ENCODE assay signal across 23 cellular contexts in genomic region chr3:60024400-60024799, GRCh38.
"Had no signal": no experiment of that assay in that cellular context is flagged by ENCODE, and none has a peak within 500 bp of the region (broad histone marks: within the 10 kb centered on the region; RNA-seq: fewer than 3 reads in every experiment).

No MANE protein-coding gene starts in this region.

- H3K36me3 ChIP-seq: heart left ventricle, neutrophil, pancreas, right lobe of liver, stomach, thyroid gland, vagina had no signal

- H3K4me1 ChIP-seq: right lobe of liver, thyroid gland had no signal

- H3K9me3 ChIP-seq: heart left ventricle, neutrophil, pancreas, right lobe of liver, stomach, thyroid gland, vagina had no signal

- ATAC-seq: effector memory CD8-positive, alpha-beta T cell; heart left ventricle; left lobe of liver; natural killer cell treated with Interleukin-12 subunit alpha and Interleukin-12 subunit beta and Interleukin-15 and Interleukin-18, amount 100 ng/mL, for 72 hours; pancreas; right lobe of liver had no signal

- DNase-seq: cortex of kidney; effector memory CD8-positive, alpha-beta T cell; erythroblast; heart left ventricle; kidney; pancreas; retina; right lobe of liver; small intestine; stimulated activated CD4-positive, alpha-beta T cell treated with anti-CD3 and anti-CD28 coated beads, Interleukin-15, amount 100 ng/mL, for 24 hours; stimulated activated CD4-positive, alpha-beta T cell treated with anti-CD3 and anti-CD28 coated beads, Interleukin-4, amount 100 ng/mL, for 1 hour; stimulated activated CD8-positive, alpha-beta memory T cell treated with anti-CD3 and anti-CD28 coated beads, Interleukin-4, amount 100 ng/mL, for 48 hours; stimulated activated naive CD4-positive, alpha-beta T cell; stomach; thyroid gland had no signal

- H3K4me2 ChIP-seq: hepatocyte had no signal

- H3K4me3 Mint-ChIP-seq: effector memory CD8-positive, alpha-beta T cell; memory B cell; natural killer cell treated with Interleukin-12 subunit alpha and Interleukin-12 subunit beta and Interleukin-15 and Interleukin-18, amount 100 ng/mL, for 72 hours; neural crest cell had no signal

- H2AFZ ChIP-seq: hepatocyte had no signal

- H3K4me3 ChIP-seq: heart left ventricle, hepatocyte, lung, pancreas, right lobe of liver, stomach, thyroid gland, vagina had no signal

- H3K27ac Mint-ChIP-seq: memory B cell; natural killer cell treated with Interleukin-12 subunit alpha and Interleukin-12 subunit beta and Interleukin-15 and Interleukin-18, amount 100 ng/mL, for 72 hours had no signal

- H3K79me2 ChIP-seq: hepatocyte had no signal

- H3K9me3 Mint-ChIP-seq: effector memory CD8-positive, alpha-beta T cell; memory B cell; natural killer cell treated with Interleukin-12 subunit alpha and Interleukin-12 subunit beta and Interleukin-15 and Interleukin-18, amount 100 ng/mL, for 72 hours; neural crest cell had no signal

- H3K27me3 ChIP-seq: heart left ventricle, hepatocyte, neutrophil, pancreas, right lobe of liver, stomach, thyroid gland, vagina had no signal

- H3K27ac ChIP-seq: heart left ventricle, hepatocyte, neutrophil, pancreas, right lobe of liver, stomach, thyroid gland, vagina had no signal

- H3K4me1 Mint-ChIP-seq: memory B cell had no signal

- H3K27me3 Mint-ChIP-seq: effector memory CD8-positive, alpha-beta T cell; memory B cell; natural killer cell treated with Interleukin-12 subunit alpha and Interleukin-12 subunit beta and Interleukin-15 and Interleukin-18, amount 100 ng/mL, for 72 hours had no signal

- H3K36me3 Mint-ChIP-seq: memory B cell; natural killer cell treated with Interleukin-12 subunit alpha and Interleukin-12 subunit beta and Interleukin-15 and Interleukin-18, amount 100 ng/mL, for 72 hours had no signal
